ENCODE assay signal across 1 cellular context in genomic region chr2:120798569-120799215, GRCh38.
TF ChIP-seq lines count a peak whose summit lies in the region.

No MANE protein-coding gene starts in this region.

TF ChIP-seq in K562, 482 proteins besides CTCF, POLR2A, EP300 and RAD21 (continued from another document):
- TF ChIP-seq E2F8 (IDR thresholded peaks at IDR 0.05; ENCODE audit: low read depth, partially characterized antibody): no peak
- no peak for TF ChIP-seq COPS2 (conservative IDR thresholded peaks at IDR 0.05)
- TF ChIP-seq MCM3 (IDR thresholded peaks at IDR 0.05): no peak
- no peak for TF ChIP-seq ZNF24 (IDR thresholded peaks at IDR 0.05)
- no peak for TF ChIP-seq NR2C2 (CRISPR knock-in tag; IDR thresholded peaks at IDR 0.05)
- no peak for TF ChIP-seq NR2C2 (tag; IDR thresholded peaks at IDR 0.05)
- no peak for TF ChIP-seq ELF1 (tag; IDR thresholded peaks at IDR 0.05)
- TF ChIP-seq ZBTB11 (CRISPR knock-in tag; IDR thresholded peaks at IDR 0.05): no peak
- no peak for TF ChIP-seq MIER1 (IDR thresholded peaks at IDR 0.05; ENCODE audit: low read depth)
- TF ChIP-seq RERE (CRISPR knock-in tag; IDR thresholded peaks at IDR 0.05; ENCODE audit: borderline replicate concordance): no peak
- no peak for TF ChIP-seq PTBP1 (IDR thresholded peaks at IDR 0.05; ENCODE audit: low read depth, low read length)
- TF ChIP-seq E2F3 (CRISPR knock-in tag; IDR thresholded peaks at IDR 0.05): no peak
- TF ChIP-seq ZNF175 (CRISPR knock-in tag; IDR thresholded peaks at IDR 0.05; ENCODE audit: low read depth): no peak
- TF ChIP-seq TEAD1 (CRISPR knock-in tag; IDR thresholded peaks at IDR 0.05): no peak
- TF ChIP-seq DDX20 (tag; IDR thresholded peaks at IDR 0.05; ENCODE audit: low read depth): no peak
